In the genomic region with DNA sequence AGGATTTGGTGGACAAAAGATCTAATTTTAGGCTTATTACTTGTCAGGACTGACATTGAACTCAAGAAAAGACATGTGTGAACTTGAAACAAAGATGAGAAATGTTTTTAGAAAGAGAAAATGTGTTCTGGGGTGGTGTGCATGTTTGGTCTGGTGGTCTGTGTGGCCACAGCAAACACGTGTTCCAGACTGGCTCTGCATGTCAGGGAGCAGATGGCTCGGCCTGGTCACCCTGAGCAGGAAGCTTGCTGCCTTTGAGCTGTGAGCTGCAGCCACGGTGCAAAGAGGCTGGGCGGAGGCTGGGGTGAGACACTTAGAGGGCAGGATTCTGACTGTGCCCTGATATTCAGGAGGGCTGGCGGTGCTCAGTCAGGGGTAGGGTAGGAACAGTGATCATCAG, we compare ENCODE assay signal across 16 cellular contexts.
"Had no signal": no experiment of that assay in that cellular context is flagged by ENCODE, and none has a peak within 500 bp of the region (broad histone marks: within the 10 kb centered on the region; RNA-seq: fewer than 3 reads in every experiment).

No MANE protein-coding gene starts in this region.

- H3K4me1 ChIP-seq: prostate gland had no signal

- H3K4me3 Mint-ChIP-seq: activated naive CD4-positive, alpha-beta T cell treated with anti-CD3 and anti-CD28 coated beads for 36 hours; activated naive CD8-positive, alpha-beta T cell treated with anti-CD3 and anti-CD28 coated beads, Interleukin-2, amount 50 U/mL, for 24 hours; memory B cell; natural killer cell treated with Interleukin-12 subunit alpha and Interleukin-12 subunit beta and Interleukin-15 and Interleukin-18, amount 100 ng/mL, for 72 hours had no signal

- ATAC-seq: natural killer cell treated with Interleukin-12 subunit alpha and Interleukin-12 subunit beta and Interleukin-15 and Interleukin-18, amount 100 ng/mL, for 72 hours; right cardiac atrium; stimulated activated naive CD8-positive, alpha-beta T cell treated with anti-CD3 and anti-CD28 coated beads, Interleukin-15, Interleukin-2, amounts not matched to agents 100 U/mL and 50 U/mL, for 24 hours had no signal

- H3K36me3 Mint-ChIP-seq: natural killer cell treated with Interleukin-12 subunit alpha and Interleukin-12 subunit beta and Interleukin-15 and Interleukin-18, amount 100 ng/mL, for 72 hours had no signal

- H3K4me3 ChIP-seq: coronary artery, esophagus muscularis mucosa, left ventricle myocardium inferior, prostate gland, suprapubic skin, upper lobe of left lung had no signal

- H3K27me3 ChIP-seq: esophagus muscularis mucosa, suprapubic skin, upper lobe of left lung had no signal

- H3K9me3 ChIP-seq: esophagus muscularis mucosa, prostate gland, suprapubic skin, upper lobe of left lung had no signal

- H3K27ac Mint-ChIP-seq: activated naive CD4-positive, alpha-beta T cell treated with anti-CD3 and anti-CD28 coated beads for 36 hours; activated naive CD8-positive, alpha-beta T cell treated with anti-CD3 and anti-CD28 coated beads, Interleukin-2, amount 50 U/mL, for 24 hours; activated T-helper 2 cell treated with anti-CD3 and anti-CD28 coated beads, Interferon-gamma antibody, Interleukin-2, Interleukin-4, amounts not matched to agents 10 μg/mL and 5 μg/mL and 100 μg/mL, durations not matched to agents 14 hours and 24 hours and 36 hours; natural killer cell treated with Interleukin-12 subunit alpha and Interleukin-12 subunit beta and Interleukin-15 and Interleukin-18, amount 100 ng/mL, for 72 hours had no signal

- H3K27me3 Mint-ChIP-seq: activated naive CD8-positive, alpha-beta T cell treated with anti-CD3 and anti-CD28 coated beads, Interleukin-2, amount 50 U/mL, for 24 hours; natural killer cell treated with Interleukin-12 subunit alpha and Interleukin-12 subunit beta and Interleukin-15 and Interleukin-18, amount 100 ng/mL, for 72 hours had no signal

- H3K9me3 Mint-ChIP-seq: activated naive CD4-positive, alpha-beta T cell treated with anti-CD3 and anti-CD28 coated beads for 36 hours; activated naive CD8-positive, alpha-beta T cell treated with anti-CD3 and anti-CD28 coated beads, Interleukin-2, amount 50 U/mL, for 24 hours; activated T-helper 2 cell treated with anti-CD3 and anti-CD28 coated beads, Interferon-gamma antibody, Interleukin-2, Interleukin-4, amounts not matched to agents 10 μg/mL and 5 μg/mL and 100 μg/mL, durations not matched to agents 14 hours and 24 hours and 36 hours; natural killer cell treated with Interleukin-12 subunit alpha and Interleukin-12 subunit beta and Interleukin-15 and Interleukin-18, amount 100 ng/mL, for 72 hours had no signal

- DNase-seq: activated naive CD4-positive, alpha-beta T cell treated with anti-CD3 and anti-CD28 coated beads for 36 hours; activated naive CD8-positive, alpha-beta T cell treated with anti-CD3 and anti-CD28 coated beads, Interleukin-2, amount 50 U/mL, for 24 hours; activated T-cell treated with anti-CD3 and anti-CD28 coated beads for 4 hours; hypothalamus; left ventricle myocardium inferior; small intestine; stimulated activated naive CD8-positive, alpha-beta T cell treated with anti-CD3 and anti-CD28 coated beads, Interleukin-15, Interleukin-2, amounts not matched to agents 100 U/mL and 50 U/mL, for 24 hours; upper lobe of left lung had no signal

- H3K36me3 ChIP-seq: left ventricle myocardium inferior, prostate gland, suprapubic skin had no signal

- H3K27ac ChIP-seq: coronary artery, esophagus muscularis mucosa, left ventricle myocardium inferior, prostate gland, suprapubic skin, upper lobe of left lung had no signal
